In the genomic region with DNA sequence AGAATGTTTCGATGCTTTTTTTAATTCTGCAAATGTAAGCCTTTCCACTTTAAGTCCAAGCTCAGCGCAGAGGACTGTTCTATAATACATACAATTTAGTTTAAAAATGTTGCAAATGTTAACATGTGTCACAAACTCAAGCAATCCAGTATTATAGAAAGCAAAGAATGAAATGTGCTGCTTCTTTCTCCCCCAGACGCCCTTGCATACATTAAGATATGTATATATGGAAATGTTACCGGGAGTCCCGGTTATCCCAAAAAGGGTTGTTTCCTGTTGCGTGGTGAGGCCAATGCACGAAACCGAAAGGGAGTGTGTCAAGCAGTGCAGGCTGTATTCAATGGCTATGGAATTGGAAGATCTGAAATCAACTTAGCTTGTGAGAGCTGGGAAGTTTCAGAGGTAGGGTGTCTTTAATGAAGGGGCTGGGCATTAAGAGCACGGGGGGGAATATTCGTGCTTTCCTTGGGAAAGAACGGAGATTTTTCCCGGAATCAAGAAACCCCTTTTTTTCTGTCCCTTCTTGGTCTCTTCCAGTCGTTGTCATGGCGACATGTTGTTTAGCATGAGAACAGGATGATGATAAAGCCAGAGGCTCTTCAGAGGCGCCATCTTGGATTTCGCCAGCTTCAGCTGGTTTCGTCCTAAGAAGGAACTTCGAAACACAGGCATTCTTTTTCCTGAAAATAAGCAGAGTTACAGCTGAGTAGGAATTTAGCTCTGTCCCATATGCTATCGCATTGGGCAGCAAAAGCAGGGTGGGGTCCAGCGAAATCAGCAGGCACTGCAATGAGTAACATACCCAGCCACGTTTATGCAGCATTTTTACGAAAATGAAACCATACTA, we compare ENCODE assay signal across 8 cellular contexts. TPM values are rescaled to one million over a fixed set of nuclear protein-coding genes. Genes with fewer than 3 reads are reported as not detected.
DNase-seq lines count a peak whose midpoint lies in the region; ATAC-seq and TF ChIP-seq lines count a peak whose summit lies in the region.

No MANE protein-coding gene starts in this region.

- peak overlapping the region; percentile 85 to 92 for H3K4me3 Mint-ChIP-seq in effector memory CD8-positive, alpha-beta T cell

- peaks cover 14% of the 10 kb centered on the region for H3K36me3 Mint-ChIP-seq in effector memory CD8-positive, alpha-beta T cell (ENCODE audit: insufficient read depth)

- peak; percentile 79 for ATAC-seq in effector memory CD8-positive, alpha-beta T cell (replicated peaks)

- peak overlapping the region; percentile 98 for H3K27ac Mint-ChIP-seq in effector memory CD8-positive, alpha-beta T cell

- TF ChIP-seq CTCF in GM20000 (IDR thresholded peaks at IDR 0.05; ENCODE audit: extremely low read depth, missing control alignments) = no peak

- H3K27me3 Mint-ChIP-seq in effector memory CD8-positive, alpha-beta T cell = no peaks in the 10 kb centered on the region

- no peaks in the 10 kb centered on the region for H3K9me3 Mint-ChIP-seq in effector memory CD8-positive, alpha-beta T cell

- peak; percentile 91 for DNase-seq in CMK (ENCODE audit: low read depth)
- DNase-seq in GM20000 (ENCODE audit: low spot score) = peak; percentile 81
- DNase-seq in HT-29 (ENCODE audit: low spot score) = peak; percentile 99
- peak; percentile 80 for DNase-seq in NK-92 treated with Interleukin-12 subunit alpha and Interleukin-12 subunit beta, amount 100 ng/mL, for 24 hours (lab: John Stamatoyannopoulos, UW)
- DNase-seq in activated CD8-positive, alpha-beta memory T cell treated with anti-CD3 and anti-CD28 coated beads for 24 hours = peak; percentile 87
- peak; percentile 75 to 89 (median 77) for DNase-seq in effector memory CD8-positive, alpha-beta T cell
- peak; percentile 99 for DNase-seq in medulla oblongata (ENCODE audit: extremely low spot score)
- peak; percentile 63 for DNase-seq in stimulated activated CD8-positive, alpha-beta memory T cell treated with anti-CD3 and anti-CD28 coated beads, Interleukin-12 subunit alpha, Interleukin-12 subunit beta, amount 100 ng/mL, for 1 hour (ENCODE audit: low read depth)

- H3K4me1 Mint-ChIP-seq in effector memory CD8-positive, alpha-beta T cell (ENCODE audit: low read depth in 2 of 2) = peaks cover 16 to 25% of the 10 kb centered on the region in 2 donors

RNA-seq across cellular contexts. Expression of a gene that starts 10.1 kb away (rescaled TPM):
- 24.4 and 28.5 TPM in 2 replicates for total RNA-seq in HT-29 (2014; rRNA removed; shearing (Covaris generic))

RNA-seq across cellular contexts. Expression of a gene that starts 18.2 kb away (rescaled TPM):
- 68.0 and 74.6 TPM in 2 replicates for total RNA-seq in HT-29 (2014; rRNA removed; shearing (Covaris generic))

Comparison
In these comparisons a context has a peak if more than half of its experiments do, and no peak if none do; other contexts are left out.
1. Peak in every context shown above with its lines: DNase-seq and ATAC-seq.